ENCODE assay signal across 15 cellular contexts in genomic region chr11:126103150-126103549, GRCh38.
"Had no signal": no experiment of that assay in that cellular context is flagged by ENCODE, and none has a peak within 500 bp of the region (broad histone marks: within the 10 kb centered on the region; RNA-seq: fewer than 3 reads in every experiment).

No MANE protein-coding gene starts in this region.

- H3K9me3 Mint-ChIP-seq: activated naive CD8-positive, alpha-beta T cell treated with anti-CD3 and anti-CD28 coated beads, Interleukin-2, amount 10 ng/mL, durations not matched to agents 7 days and 5 days; dendritic cell treated with granulocyte-macrophage colony-stimulating factor and Interleukin-4, amounts not matched to agents 40 ng/mL and 50 ng/mL, for 4 days; naive B cell; T-cell had no signal

- H3K4me1 Mint-ChIP-seq: activated naive CD8-positive, alpha-beta T cell treated with anti-CD3 and anti-CD28 coated beads, Interleukin-2, amount 10 ng/mL, durations not matched to agents 7 days and 5 days; naive B cell; T-cell had no signal

- H3K4me3 ChIP-seq: heart left ventricle, lung, upper lobe of right lung had no signal

- H3K9me3 ChIP-seq: heart left ventricle, upper lobe of right lung had no signal

- DNase-seq: activated CD4-positive, CD25-positive, alpha-beta regulatory T cell treated with anti-CD3 and anti-CD28 coated beads, Interleukin-2, amount 50 U/mL, for 72 hours; activated naive CD4-positive, alpha-beta T cell; activated naive CD8-positive, alpha-beta T cell treated with anti-CD3 and anti-CD28 coated beads, Interleukin-2, amount 10 ng/mL, durations not matched to agents 7 days and 5 days; effector memory CD4-positive, alpha-beta T cell; naive B cell; stimulated activated CD4-positive, alpha-beta T cell treated with anti-CD3 and anti-CD28 coated beads, Interleukin-4, amount 100 ng/mL, for 24 hours; stimulated activated naive CD4-positive, alpha-beta T cell treated with Interleukin-2 at 50 U/mL for 16 hours; T-cell; T-helper 9 cell had no signal

- H3K36me3 ChIP-seq: heart left ventricle, upper lobe of right lung had no signal

- FAIRE-seq: frontal cortex, small intestine had no signal

- H3K4me1 ChIP-seq: upper lobe of right lung had no signal

- H3K27ac Mint-ChIP-seq: dendritic cell treated with granulocyte-macrophage colony-stimulating factor and Interleukin-4, amounts not matched to agents 40 ng/mL and 50 ng/mL, for 4 days; T-cell had no signal

- H3K27me3 ChIP-seq: heart left ventricle, upper lobe of right lung had no signal

- H3K27me3 Mint-ChIP-seq: activated naive CD8-positive, alpha-beta T cell treated with anti-CD3 and anti-CD28 coated beads, Interleukin-2, amount 10 ng/mL, durations not matched to agents 7 days and 5 days; dendritic cell treated with granulocyte-macrophage colony-stimulating factor and Interleukin-4, amounts not matched to agents 40 ng/mL and 50 ng/mL, for 4 days had no signal

- H3K4me3 Mint-ChIP-seq: activated naive CD8-positive, alpha-beta T cell treated with anti-CD3 and anti-CD28 coated beads, Interleukin-2, amount 10 ng/mL, durations not matched to agents 7 days and 5 days; dendritic cell treated with granulocyte-macrophage colony-stimulating factor and Interleukin-4, amounts not matched to agents 40 ng/mL and 50 ng/mL, for 4 days; naive B cell; T-cell had no signal

- H3K36me3 Mint-ChIP-seq: activated naive CD8-positive, alpha-beta T cell treated with anti-CD3 and anti-CD28 coated beads, Interleukin-2, amount 10 ng/mL, durations not matched to agents 7 days and 5 days; naive B cell; T-cell had no signal
